Comparison of ENCODE assay signal across 1 cellular context in genomic region chr1:59146651-59147358, GRCh38.
TF ChIP-seq lines count a peak whose summit lies in the region.

No MANE protein-coding gene starts in this region.

TF ChIP-seq in HepG2, 621 proteins besides CTCF, POLR2A, EP300 and RAD21 (continued from another document and continues in another):
- TF ChIP-seq ARID5B (CRISPR knock-in tag; IDR thresholded peaks at IDR 0.05) (peak; percentile 8; the same call in 1 of the 2 replicates), ZNF354B (CRISPR knock-in tag; IDR thresholded peaks at IDR 0.05) (no peak), ZNF367 (CRISPR knock-in tag; IDR thresholded peaks at IDR 0.05; ENCODE audit: borderline replicate concordance) (no peak), ZBTB40 (IDR thresholded peaks at IDR 0.05) (no peak), ZBTB40 (CRISPR knock-in tag; IDR thresholded peaks at IDR 0.05) (0 out of 2 replicates have a peak, but pooled peaks have one; percentile 37), HNF1A (IDR thresholded peaks at IDR 0.05; ENCODE audit: low read depth) (no peak), HNF1A (CRISPR knock-in tag; IDR thresholded peaks at IDR 0.05; ENCODE audit: borderline replicate concordance) (no peak), ZNF776 (CRISPR knock-in tag; IDR thresholded peaks at IDR 0.05) (no peak), ZNF224 (CRISPR knock-in tag; IDR thresholded peaks at IDR 0.05) (no peak), ZNF205 (CRISPR knock-in tag; IDR thresholded peaks at IDR 0.05) (0 out of 2 replicates have a peak, but pooled peaks have one; percentile 45), MZF1 (CRISPR knock-in tag; IDR thresholded peaks at IDR 0.05; ENCODE audit: borderline replicate concordance) (no peak), TOE1 (CRISPR knock-in tag; IDR thresholded peaks at IDR 0.05) (no peak), POLR2AphosphoS2 (IDR thresholded peaks at IDR 0.05; ENCODE audit: low read depth, low read length) (no peak), ZNF281 (CRISPR knock-in tag; IDR thresholded peaks at IDR 0.05; ENCODE audit: borderline replicate concordance) (no peak), HIVEP1 (CRISPR knock-in tag; IDR thresholded peaks at IDR 0.05) (no peak)
- TF ChIP-seq, protein P1, sequence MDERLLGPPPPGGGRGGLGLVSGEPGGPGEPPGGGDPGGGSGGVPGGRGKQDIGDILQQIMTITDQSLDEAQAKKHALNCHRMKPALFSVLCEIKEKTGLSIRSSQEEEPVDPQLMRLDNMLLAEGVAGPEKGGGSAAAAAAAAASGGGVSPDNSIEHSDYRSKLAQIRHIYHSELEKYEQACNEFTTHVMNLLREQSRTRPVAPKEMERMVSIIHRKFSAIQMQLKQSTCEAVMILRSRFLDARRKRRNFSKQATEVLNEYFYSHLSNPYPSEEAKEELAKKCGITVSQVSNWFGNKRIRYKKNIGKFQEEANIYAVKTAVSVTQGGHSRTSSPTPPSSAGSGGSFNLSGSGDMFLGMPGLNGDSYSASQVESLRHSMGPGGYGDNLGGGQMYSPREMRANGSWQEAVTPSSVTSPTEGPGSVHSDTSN (CRISPR knock-in tag; IDR thresholded peaks at IDR 0.05) = no peak
- TF ChIP-seq, protein P2, sequence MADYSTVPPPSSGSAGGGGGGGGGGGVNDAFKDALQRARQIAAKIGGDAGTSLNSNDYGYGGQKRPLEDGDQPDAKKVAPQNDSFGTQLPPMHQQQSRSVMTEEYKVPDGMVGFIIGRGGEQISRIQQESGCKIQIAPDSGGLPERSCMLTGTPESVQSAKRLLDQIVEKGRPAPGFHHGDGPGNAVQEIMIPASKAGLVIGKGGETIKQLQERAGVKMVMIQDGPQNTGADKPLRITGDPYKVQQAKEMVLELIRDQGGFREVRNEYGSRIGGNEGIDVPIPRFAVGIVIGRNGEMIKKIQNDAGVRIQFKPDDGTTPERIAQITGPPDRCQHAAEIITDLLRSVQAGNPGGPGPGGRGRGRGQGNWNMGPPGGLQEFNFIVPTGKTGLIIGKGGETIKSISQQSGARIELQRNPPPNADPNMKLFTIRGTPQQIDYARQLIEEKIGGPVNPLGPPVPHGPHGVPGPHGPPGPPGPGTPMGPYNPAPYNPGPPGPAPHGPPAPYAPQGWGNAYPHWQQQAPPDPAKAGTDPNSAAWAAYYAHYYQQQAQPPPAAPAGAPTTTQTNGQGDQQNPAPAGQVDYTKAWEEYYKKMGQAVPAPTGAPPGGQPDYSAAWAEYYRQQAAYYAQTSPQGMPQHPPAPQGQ (CRISPR knock-in tag; IDR thresholded peaks at IDR 0.05; ENCODE audit: borderline replicate concordance) = no peak
- TF ChIP-seq, protein P3, sequence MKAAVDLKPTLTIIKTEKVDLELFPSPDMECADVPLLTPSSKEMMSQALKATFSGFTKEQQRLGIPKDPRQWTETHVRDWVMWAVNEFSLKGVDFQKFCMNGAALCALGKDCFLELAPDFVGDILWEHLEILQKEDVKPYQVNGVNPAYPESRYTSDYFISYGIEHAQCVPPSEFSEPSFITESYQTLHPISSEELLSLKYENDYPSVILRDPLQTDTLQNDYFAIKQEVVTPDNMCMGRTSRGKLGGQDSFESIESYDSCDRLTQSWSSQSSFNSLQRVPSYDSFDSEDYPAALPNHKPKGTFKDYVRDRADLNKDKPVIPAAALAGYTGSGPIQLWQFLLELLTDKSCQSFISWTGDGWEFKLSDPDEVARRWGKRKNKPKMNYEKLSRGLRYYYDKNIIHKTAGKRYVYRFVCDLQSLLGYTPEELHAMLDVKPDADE (CRISPR knock-in tag; IDR thresholded peaks at IDR 0.05) = no peak
